In the genomic region with DNA sequence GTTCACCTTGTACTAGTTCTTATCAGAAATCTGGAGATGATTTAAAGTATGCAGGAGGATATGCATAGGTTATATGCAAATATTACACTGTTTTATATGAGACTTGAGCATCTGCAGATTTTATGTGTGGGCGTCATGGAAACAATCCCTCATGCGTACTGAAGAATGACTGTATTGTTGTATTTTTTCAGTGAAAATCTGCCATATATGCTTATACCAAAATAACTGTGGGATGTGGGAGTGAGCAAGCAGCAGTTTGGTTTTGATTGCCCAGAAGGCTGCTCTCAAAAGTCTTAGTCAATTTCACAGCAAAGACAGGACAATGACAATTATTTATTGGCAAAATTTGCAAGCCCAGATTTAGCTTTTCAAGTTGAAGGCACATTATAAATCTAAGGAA, we compare ENCODE assay signal across 33 cellular contexts.
"Had no signal": no experiment of that assay in that cellular context is flagged by ENCODE, and none has a peak within 500 bp of the region (broad histone marks: within the 10 kb centered on the region; RNA-seq: fewer than 3 reads in every experiment).

No MANE protein-coding gene starts in this region.

- H3K4me3 Mint-ChIP-seq: activated B cell treated with CpG ODN at 0.5 μM for 24 hours; activated CD4-positive, alpha-beta memory T cell treated with anti-CD3 and anti-CD28 coated beads for 36 hours; activated CD4-positive, alpha-beta T cell treated with anti-CD3 and anti-CD28 coated beads, Interleukin-2, amount 10 ng/mL, durations not matched to agents 24 days and 14 days; activated CD8-positive, alpha-beta T cell treated with anti-CD3 and anti-CD28 coated beads for 36 hours; activated naive CD4-positive, alpha-beta T cell treated with anti-CD3 and anti-CD28 coated beads for 36 hours; activated naive CD8-positive, alpha-beta T cell treated with anti-CD3 and anti-CD28 coated beads for 36 hours; activated T-cell treated with anti-CD3 and anti-CD28 coated beads, Interleukin-2, amount 50 U/mL, for 4 hours; activated T-cell treated with anti-CD3 and anti-CD28 coated beads, Interleukin-2, amount 50 U/mL, for 72 hours; activated T-helper 1 cell treated with anti-CD3 and anti-CD28 coated beads, Interleukin-12 subunit alpha, Interleukin-12 subunit beta, Interleukin-2, Interleukin-4 antibody, amounts not matched to agents 30 ng/mL and 10 ng/mL and 1 ng/mL, durations not matched to agents 14 hours and 24 hours and 36 hours; activated T-helper 17 cell treated with anti-CD3 and anti-CD28 coated beads, Interleukin-2, amount 50 U/mL, for 72 hours; T-helper 1 cell treated with Interleukin-12 subunit alpha and Interleukin-12 subunit beta and Interleukin-4 antibody, amounts not matched to agents 30 μg/mL and 1 μg/mL, for 36 hours; T-helper 2 cell treated with Interferon-gamma antibody and Interleukin-4, amounts not matched to agents 5 μg/mL and 100 μg/mL, for 36 hours had no signal

- H3K9me3 ChIP-seq: body of pancreas had no signal

- H3K4me3 ChIP-seq: adrenal gland, body of pancreas, breast epithelium had no signal

- H3K36me3 ChIP-seq: adrenal gland, brain microvascular endothelial cell, breast epithelium had no signal

- H3K27me3 Mint-ChIP-seq: activated B cell treated with CpG ODN at 0.5 μM for 24 hours; activated CD4-positive, alpha-beta memory T cell treated with anti-CD3 and anti-CD28 coated beads for 36 hours; activated CD4-positive, alpha-beta T cell treated with anti-CD3 and anti-CD28 coated beads, Interleukin-2, amount 10 ng/mL, durations not matched to agents 24 days and 14 days; activated CD8-positive, alpha-beta T cell treated with anti-CD3 and anti-CD28 coated beads for 36 hours; activated naive CD8-positive, alpha-beta T cell treated with anti-CD3 and anti-CD28 coated beads for 36 hours; activated T-helper 17 cell treated with anti-CD3 and anti-CD28 coated beads, Interleukin-2, amount 50 U/mL, for 72 hours had no signal

- H3K36me3 Mint-ChIP-seq: activated CD4-positive, alpha-beta memory T cell treated with anti-CD3 and anti-CD28 coated beads for 36 hours; activated naive CD4-positive, alpha-beta T cell treated with anti-CD3 and anti-CD28 coated beads, Interleukin-2, amount 50 U/mL, for 72 hours; activated naive CD8-positive, alpha-beta T cell treated with anti-CD3 and anti-CD28 coated beads for 36 hours had no signal

- DNase-seq: activated B cell treated with CpG ODN at 0.5 μM for 24 hours; activated CD4-positive, alpha-beta memory T cell treated with anti-CD3 and anti-CD28 coated beads for 36 hours; activated CD4-positive, alpha-beta T cell treated with anti-CD3 and anti-CD28 coated beads for 4 hours; activated CD4-positive, alpha-beta T cell treated with anti-CD3 and anti-CD28 coated beads, Interleukin-2, amount 10 ng/mL, durations not matched to agents 24 days and 14 days; activated CD4-positive, alpha-beta T cell treated with anti-CD3 and anti-CD28 coated beads, Interleukin-2, amount 50 U/mL, for 1 hour; activated CD4-positive, alpha-beta T cell treated with anti-CD3 and anti-CD28 coated beads, Interleukin-2, amount 50 U/mL, for 4 hours; activated CD4-positive, CD25-positive, alpha-beta regulatory T cell treated with anti-CD3 and anti-CD28 coated beads, Interleukin-2, amount 50 U/mL, for 72 hours; activated CD8-positive, alpha-beta memory T cell treated with anti-CD3 and anti-CD28 coated beads, Interleukin-2, amount 50 U/mL, for 4 hours; activated CD8-positive, alpha-beta T cell treated with anti-CD3 and anti-CD28 coated beads for 36 hours; activated effector memory CD4-positive, alpha-beta T cell treated with anti-CD3 and anti-CD28 coated beads, Interleukin-2, amount 50 U/mL, for 16 hours; activated gamma-delta T cell treated with Interleukin-2 at 50 U/mL for 16 hours; activated naive CD4-positive, alpha-beta T cell; activated naive CD4-positive, alpha-beta T cell treated with anti-CD3 and anti-CD28 coated beads for 36 hours; activated naive CD4-positive, alpha-beta T cell treated with anti-CD3 and anti-CD28 coated beads, Interleukin-2, amount 50 U/mL, for 16 hours; activated naive CD8-positive, alpha-beta T cell treated with anti-CD3 and anti-CD28 coated beads for 36 hours; activated T-cell treated with anti-CD3 and anti-CD28 coated beads for 4 hours; activated T-cell treated with anti-CD3 and anti-CD28 coated beads, Interleukin-2, amount 50 U/mL, for 1 hour; activated T-cell treated with anti-CD3 and anti-CD28 coated beads, Interleukin-2, amount 50 U/mL, for 4 hours; activated T-cell treated with anti-CD3 and anti-CD28 coated beads, Interleukin-2, amount 50 U/mL, for 72 hours; adrenal gland; amniotic stem cell; aorta; body of pancreas; brain microvascular endothelial cell; central memory CD4-positive, alpha-beta T cell; T-helper 2 cell; T-helper 9 cell had no signal

- H3K4me1 Mint-ChIP-seq: activated B cell treated with CpG ODN at 0.5 μM for 24 hours; activated CD4-positive, alpha-beta T cell treated with anti-CD3 and anti-CD28 coated beads, Interleukin-2, amount 10 ng/mL, durations not matched to agents 24 days and 14 days; activated naive CD8-positive, alpha-beta T cell treated with anti-CD3 and anti-CD28 coated beads for 36 hours; activated T-helper 17 cell treated with anti-CD3 and anti-CD28 coated beads, Interleukin-2, amount 50 U/mL, for 72 hours had no signal

- H3K9me3 Mint-ChIP-seq: activated CD4-positive, alpha-beta T cell treated with anti-CD3 and anti-CD28 coated beads, Interleukin-2, amount 10 ng/mL, durations not matched to agents 24 days and 14 days had no signal

- H3K27me3 ChIP-seq: adrenal gland, body of pancreas, brain microvascular endothelial cell, breast epithelium had no signal

- H3K27ac Mint-ChIP-seq: activated B cell treated with CpG ODN at 0.5 μM for 24 hours; activated CD4-positive, alpha-beta memory T cell treated with anti-CD3 and anti-CD28 coated beads for 36 hours; activated CD4-positive, alpha-beta T cell treated with anti-CD3 and anti-CD28 coated beads, Interleukin-2, amount 10 ng/mL, durations not matched to agents 24 days and 14 days; activated CD8-positive, alpha-beta T cell treated with anti-CD3 and anti-CD28 coated beads for 36 hours; activated naive CD4-positive, alpha-beta T cell treated with anti-CD3 and anti-CD28 coated beads for 36 hours; activated naive CD4-positive, alpha-beta T cell treated with anti-CD3 and anti-CD28 coated beads, Interleukin-2, amount 50 U/mL, for 72 hours; activated naive CD8-positive, alpha-beta T cell treated with anti-CD3 and anti-CD28 coated beads for 36 hours; activated T-cell treated with anti-CD3 and anti-CD28 coated beads, Interleukin-2, amount 50 U/mL, for 72 hours; activated T-helper 1 cell treated with anti-CD3 and anti-CD28 coated beads, Interleukin-12 subunit alpha, Interleukin-12 subunit beta, Interleukin-2, Interleukin-4 antibody, amounts not matched to agents 30 ng/mL and 10 ng/mL and 1 ng/mL, durations not matched to agents 14 hours and 24 hours and 36 hours; activated T-helper 17 cell treated with anti-CD3 and anti-CD28 coated beads, Interleukin-2, amount 50 U/mL, for 72 hours; T-helper 1 cell treated with Interleukin-12 subunit alpha and Interleukin-12 subunit beta and Interleukin-4 antibody, amounts not matched to agents 30 μg/mL and 1 μg/mL, for 36 hours; T-helper 2 cell treated with Interferon-gamma antibody and Interleukin-4, amounts not matched to agents 5 μg/mL and 100 μg/mL, for 36 hours had no signal

- H3K4me1 ChIP-seq: adrenal gland, body of pancreas, breast epithelium had no signal
